Comparison of ENCODE assay signal across 8 cellular contexts in genomic region chr13:102869948-102870676, GRCh38. TPM values are rescaled to one million over a fixed set of nuclear protein-coding genes. Genes with fewer than 3 reads are reported as not detected.
DNase-seq lines count a peak whose midpoint lies in the region; ATAC-seq and TF ChIP-seq lines count a peak whose summit lies in the region.
"Had no signal": no experiment of that assay in that cellular context is flagged by ENCODE, and none has a peak within 500 bp of the region (broad histone marks: within the 10 kb centered on the region; RNA-seq: fewer than 3 reads in every experiment).

No MANE protein-coding gene starts in this region.

- CTCF ChIA-PET in WTC11 (lab: Charles Lee): interaction anchor here (0.6 to 2.1 kb wide), 43 partner anchors 8 to 645 kb away, joined by 3 to 33 read pairs (median 4); partner anchors contain the start of genes ERCC5 and TEX30

- H3K4me3 Mint-ChIP-seq in WTC11 (no peak overlapping the region), osteocyte (ENCODE audit: unreplicated experiment) (no peak overlapping the region)

- no peak overlapping the region for H3K4me3 ChIP-seq in testis

- TF ChIP-seq CTCF in WTC11 (IDR thresholded peaks at IDR 0.05): no peak
- no peak for TF ChIP-seq CTCF in osteocyte (IDR thresholded peaks at IDR 0.05)
- no peak for TF ChIP-seq CTCF in testis (IDR thresholded peaks at IDR 0.05)

- H3K36me3 Mint-ChIP-seq in WTC11 (peaks cover 35% of the 10 kb centered on the region), osteocyte (ENCODE audit: unreplicated experiment) (peaks cover 48% of the 10 kb centered on the region)

- no peaks in the 10 kb centered on the region for H3K9me3 ChIP-seq in testis

- ATAC-seq in GM19324 (IDR thresholded peaks at IDR 0.05; ENCODE audit: low FRiP score, unreplicated experiment) (peak; percentile 13), HG02759 (IDR thresholded peaks at IDR 0.05; ENCODE audit: unreplicated experiment) (peak; percentile 28), WTC11 (peak; percentile 29; the same call in 1 of the 2 replicates)

- H3K27ac Mint-ChIP-seq in WTC11 (peak overlapping the region; percentile 27; the same call in 1 of the 2 replicates), osteocyte (ENCODE audit: unreplicated experiment) (peak overlapping the region; percentile 46)

- H3K4me1 Mint-ChIP-seq in WTC11 (peaks cover 4% of the 10 kb centered on the region; the same call in 1 of the 2 replicates), osteocyte (ENCODE audit: unreplicated experiment) (peaks cover 5% of the 10 kb centered on the region)

- DNase-seq in WTC11 (ENCODE audit: low spot score): no peak
- no peak for DNase-seq in osteocyte (ENCODE audit: extremely low spot score, unreplicated experiment)
- no peak for DNase-seq in NCI-H1436 (lab: John Stamatoyannopoulos, UW)
- no peak for DNase-seq in NCI-H774 (lab: John Stamatoyannopoulos, UW)
- no peak for DNase-seq in testis
- DNase-seq: GOT3 had no signal

- no peaks in the 10 kb centered on the region for H3K27me3 Mint-ChIP-seq in WTC11 (ENCODE audit: low read depth)
- H3K27me3 Mint-ChIP-seq in osteocyte (ENCODE audit: unreplicated experiment): no peaks in the 10 kb centered on the region

- no peaks in the 10 kb centered on the region for H3K27me3 ChIP-seq in testis

- H3K4me1 ChIP-seq in testis: no peaks in the 10 kb centered on the region

- TF ChIP-seq POLR2A in testis (IDR thresholded peaks at IDR 0.05): no peak

- H3K27ac ChIP-seq in testis: no peak overlapping the region

- 50 to 57% methylated on average over 5 of the region's 5 CpGs for WGBS in testis, 2 donors

- H3K9me3 Mint-ChIP-seq in WTC11 (no peaks in the 10 kb centered on the region), osteocyte (ENCODE audit: unreplicated experiment) (no peaks in the 10 kb centered on the region)

- H3K36me3 ChIP-seq in testis (ENCODE audit: low read depth, missing control alignments): no peaks in the 10 kb centered on the region

- POLR2A ChIA-PET in WTC11 (lab: Charles Lee): no interaction called here

- intact Hi-C loops in testis (cut with DNase I; ENCODE audit: low total_unique reads): no loop called here

TF ChIP-seq in WTC11, 78 proteins besides CTCF, POLR2A, EP300 and RAD21:
- TF ChIP-seq TP53 (CRISPR knock-in tag; IDR thresholded peaks at IDR 0.05) (no peak), RELA (CRISPR knock-in tag; IDR thresholded peaks at IDR 0.05; ENCODE audit: borderline replicate concordance) (no peak), AR (CRISPR knock-in tag; IDR thresholded peaks at IDR 0.05) (no peak)

RNA-seq across cellular contexts. Expression of gene ERCC5, which starts 24.3 kb away (rescaled TPM):
- 15.6 to 26.5 TPM (median 20.3 TPM) in 3 replicates for total RNA-seq in WTC11 (2021)
- 48.9 and 52.1 TPM in 2 replicates for total RNA-seq in osteocyte
- total RNA-seq in testis: 10 to 100 TPM; 49.9 to 54.9 TPM
- 43.9 TPM for polyA plus RNA-seq in testis (ENCODE audit: insufficient read depth, low read depth, low replicate concordance)
